Comparison of ENCODE assay signal across 8 cellular contexts in genomic region chr15:80776420-80777045, GRCh38. TPM values are rescaled to one million over a fixed set of nuclear protein-coding genes. Genes with fewer than 3 reads are reported as not detected.
DNase-seq lines count a peak whose midpoint lies in the region; ATAC-seq, FAIRE-seq and TF ChIP-seq lines count a peak whose summit lies in the region.

No MANE protein-coding gene starts in this region.

- TF ChIP-seq CTCF in AG04449 (IDR thresholded peaks at IDR 0.05; ENCODE audit: insufficient read depth, low read length, missing control alignments) (peak; percentile 79), GM20000 (IDR thresholded peaks at IDR 0.05; ENCODE audit: extremely low read depth, missing control alignments) (peak; percentile 84), endothelial cell of umbilical vein (IDR thresholded peaks at IDR 0.05; ENCODE audit: extremely low read depth in 1 of 2, insufficient read depth in 1 of 2, low read depth in 1 of 2, low read length in 2 of 2) (peak; percentile 88)

- no peaks in the 10 kb centered on the region for H3K79me2 ChIP-seq in endothelial cell of umbilical vein (ENCODE audit: control insufficient read depth, insufficient read depth, low read length)

- peak; percentile 94 for FAIRE-seq in endothelial cell of umbilical vein (lab: Jason Lieb, UNC)

- peaks cover 13 to 17% of the 10 kb centered on the region in 2 experiments for H3K27me3 ChIP-seq in endothelial cell of umbilical vein (ENCODE audit: control insufficient read depth in 2 of 2, insufficient read depth in 2 of 2, low read length in 2 of 2)

- no peaks in the 10 kb centered on the region for H3K9me1 ChIP-seq in endothelial cell of umbilical vein (replicated peaks; ENCODE audit: control insufficient read depth, extremely low read depth, insufficient read depth, low read length)

- dilution Hi-C loops in endothelial cell of umbilical vein (cut with MboI; ENCODE audit: extremely low pct_ligation_motif_present, low sequenced_read_pairs) = no loop called here

- no peaks in the 10 kb centered on the region for H4K20me1 ChIP-seq in endothelial cell of umbilical vein (replicated peaks; ENCODE audit: control insufficient read depth, extremely low read depth, insufficient read depth, low read length)

- H3K9ac ChIP-seq in endothelial cell of umbilical vein (replicated peaks; ENCODE audit: extremely low read depth, insufficient read depth, low read length) = no peak overlapping the region

- H3K36me3 ChIP-seq in endothelial cell of umbilical vein (ENCODE audit: control insufficient read depth in 2 of 2, extremely low read depth in 1 of 2, insufficient read depth in 2 of 2, low read length in 2 of 2) = no peaks in the 10 kb centered on the region

- H3K4me2 ChIP-seq in endothelial cell of umbilical vein (ENCODE audit: insufficient read depth, low read length) = no peak overlapping the region

- H3K4me1 ChIP-seq in endothelial cell of umbilical vein (ENCODE audit: control insufficient read depth, extremely low read depth, insufficient read depth, low read length) = peaks cover 18% of the 10 kb centered on the region

- H3K27ac ChIP-seq in endothelial cell of umbilical vein (ENCODE audit: insufficient read depth, low read depth, low read length) = no peak overlapping the region

- no peaks in the 10 kb centered on the region for H3K9me3 ChIP-seq in endothelial cell of umbilical vein (replicated peaks; ENCODE audit: control insufficient read depth, insufficient read depth, low read length)

- no TSS peak for BruUV-seq in endothelial cell of umbilical vein (replicated peaks; lab: Mats Ljungman, UMichigan)

- no peak for TF ChIP-seq POLR2A in endothelial cell of umbilical vein (IDR thresholded peaks at IDR 0.05; ENCODE audit: low read depth, low read length)

- no peak for ATAC-seq in HG03095 (IDR thresholded peaks at IDR 0.05; ENCODE audit: unreplicated experiment)

- POLR2A ChIA-PET in AG04449 (lab: Yijun Ruan, JAX) (interaction anchor here (0.6 to 1.7 kb wide), 5 partner anchors 12 to 660 kb away, joined by 3 to 6 read pairs (median 4); no protein-coding TSS in a partner anchor), endothelial cell of umbilical vein (lab: Charles Lee) (interaction anchor here (1.1 kb wide), 1 partner anchor 209 kb away, joined by 8 read pairs; no protein-coding TSS in a partner anchor)

- DNase-seq in AG04449 (ENCODE audit: low read depth, low spot score) (peak; percentile 64), GM20000 (ENCODE audit: low spot score) (peak; percentile 86), NCI-H69 (lab: John Stamatoyannopoulos, UW) (peak; percentile 73), endothelial cell of umbilical vein (ENCODE audit: low read depth, low spot score) (peak; percentile 81), middle frontal gyrus (ENCODE audit: extremely low spot score, low spot score) (peak; percentile 65)
- DNase-seq in activated CD8-positive, alpha-beta memory T cell treated with anti-CD3 and anti-CD28 coated beads for 4 hours (ENCODE audit: low read depth in 2 of 2) = peak; percentile 23 to 35
- peak; percentile 23 to 36 for DNase-seq in stimulated activated CD8-positive, alpha-beta memory T cell treated with anti-CD3 and anti-CD28 coated beads, Interleukin-4, amount 100 ng/mL, for 4 hours (ENCODE audit: low read depth in 2 of 2, low spot score in 1 of 2)

- H3K4me3 ChIP-seq in AG04449 (ENCODE audit: low read depth, low read length) (no peak overlapping the region), endothelial cell of umbilical vein (replicated peaks in 1 of 3; ENCODE audit: insufficient read depth in 1 of 3, low read depth in 1 of 3, low read length in 3 of 3) (no peak overlapping the region)

- H2AFZ ChIP-seq in endothelial cell of umbilical vein (ENCODE audit: low read depth, low read length) = peak overlapping the region; percentile 50

- CTCF ChIA-PET in AG04449 (lab: Yijun Ruan, JAX) = interaction anchor here (0.7 to 6.9 kb wide), 75 partner anchors 9 to 375 kb away, joined by 3 to 285 read pairs (median 5); no protein-coding TSS in a partner anchor
- CTCF ChIA-PET in endothelial cell of umbilical vein (lab: Charles Lee) = interaction anchor here (0.5 to 7.5 kb wide), 80 partner anchors 10 to 1616 kb away, joined by 3 to 828 read pairs (median 4); partner anchors contain the start of gene ABHD17C

- intact Hi-C loops in endothelial cell of umbilical vein (cut with micrococcal nuclease) = loop anchor here (1.0 to 5.0 kb wide), 5 partner anchors 80 to 358 kb away; no protein-coding TSS in a partner anchor

TF ChIP-seq in endothelial cell of umbilical vein, 7 proteins besides CTCF, POLR2A, EP300 and RAD21:
- no peak for TF ChIP-seq EZH2 (IDR thresholded peaks at IDR 0.05; ENCODE audit: borderline replicate concordance, low read depth, low read length, severe bottlenecking)
- TF ChIP-seq GATA2 (IDR thresholded peaks at IDR 0.05; ENCODE audit: insufficient read depth, insufficient read length, low read depth, low read length) = no peak
- TF ChIP-seq JUN (IDR thresholded peaks at IDR 0.05; ENCODE audit: borderline replicate concordance, insufficient read depth, insufficient read length, low read depth) = no peak
- TF ChIP-seq POLR2AphosphoS5 (IDR thresholded peaks at IDR 0.05; ENCODE audit: insufficient read depth, low read depth, low read length) = no peak
- no peak for TF ChIP-seq FOS (IDR thresholded peaks at IDR 0.05; ENCODE audit: borderline replicate concordance, insufficient read depth, low read length)
- TF ChIP-seq MAX (IDR thresholded peaks at IDR 0.05; ENCODE audit: insufficient read depth, insufficient read length) = no peak
- TF ChIP-seq MYC (IDR thresholded peaks at IDR 0.05; ENCODE audit: low read depth, low read length) = no peak

RNA-seq across cellular contexts. Expression of gene CEMIP, which starts 2.6 kb away (rescaled TPM):
- total RNA-seq in endothelial cell of umbilical vein = not detected in 2 replicates
- polyA plus RNA-seq in endothelial cell of umbilical vein = 0.01 and 0.02 TPM in 2 replicates
- not detected in 2 replicates for polyA plus RNA-seq in endothelial cell of umbilical vein (2011; cell fraction: cytosol; rRNA removed)
- polyA plus RNA-seq in endothelial cell of umbilical vein (2011; cell fraction: nucleus; rRNA removed) = 0.01 TPM in 2 replicates
- 0.36 and 0.67 TPM in 2 replicates for polyA plus RNA-seq in endothelial cell of umbilical vein (2012)
- polyA minus RNA-seq in endothelial cell of umbilical vein = not detected in 2 replicates
- not detected for polyA minus RNA-seq in endothelial cell of umbilical vein (2011; cell fraction: cytosol; rRNA and poly(A)+ RNA removed)
- not detected in 2 replicates for polyA minus RNA-seq in endothelial cell of umbilical vein (2011; cell fraction: nucleus; rRNA and poly(A)+ RNA removed)

Comparison
In these comparisons a context has a peak if more than half of its experiments do, and no peak if none do; other contexts are left out.
1. DNase-seq: peak in every context shown above with its lines; median percentile 86 in GM20000; 81 in endothelial cell of umbilical vein; 73 in NCI-H69; 65 in middle frontal gyrus; 64 in AG04449; 30 in stimulated activated CD8-positive, alpha-beta memory T cell treated with anti-CD3 and anti-CD28 coated beads, Interleukin-4, amount 100 ng/mL, for 4 hours; 29 in activated CD8-positive, alpha-beta memory T cell treated with anti-CD3 and anti-CD28 coated beads for 4 hours.